ENCODE assay signal across 23 cellular contexts in the genomic region with DNA sequence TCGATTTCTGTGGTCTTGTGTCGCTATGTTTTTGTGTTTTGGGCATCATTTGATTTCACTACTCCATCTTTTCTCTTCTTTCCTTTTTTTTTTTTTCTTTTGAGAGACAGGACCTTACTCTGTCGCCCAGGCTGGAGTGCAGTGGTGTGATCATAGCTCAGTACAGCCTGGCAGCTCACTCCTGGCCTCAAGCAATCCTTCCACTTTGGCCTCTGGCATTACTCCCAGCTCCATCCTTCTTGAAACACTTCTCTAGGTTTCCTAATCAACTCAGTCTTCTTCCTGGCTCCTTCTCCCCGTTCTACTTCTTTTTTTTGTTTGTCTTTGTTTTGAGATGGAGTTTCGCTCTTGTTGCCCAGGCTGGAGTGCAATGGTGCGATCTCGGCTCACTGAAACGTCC. TPM values are rescaled to one million over a fixed set of nuclear protein-coding genes. Genes with fewer than 3 reads are reported as not detected.
DNase-seq lines count a peak whose midpoint lies in the region; ATAC-seq, FAIRE-seq and TF ChIP-seq lines count a peak whose summit lies in the region.
"Had no signal": no experiment of that assay in that cellular context is flagged by ENCODE, and none has a peak within 500 bp of the region (broad histone marks: within the 10 kb centered on the region; RNA-seq: fewer than 3 reads in every experiment).

No MANE protein-coding gene starts in this region.

- H3K79me2 ChIP-seq in neural progenitor cell (ENCODE audit: low read depth) (no peaks in the 10 kb centered on the region), PC-3 (ENCODE audit: low read length) (no peaks in the 10 kb centered on the region)

- no peaks in the 10 kb centered on the region for H3K27me3 ChIP-seq in adipocyte (replicated peaks; ENCODE audit: control insufficient read depth, insufficient read depth, low read length)
- H3K27me3 ChIP-seq in neural progenitor cell = peaks cover 16% of the 10 kb centered on the region
- H3K27me3 ChIP-seq in upper lobe of right lung = no peaks in the 10 kb centered on the region
- H3K27me3 ChIP-seq in PC-3 (ENCODE audit: low read length) = peaks cover 52% of the 10 kb centered on the region

- H3K4me3 ChIP-seq in adipocyte (ENCODE audit: low read length) (no peak overlapping the region), neural progenitor cell (no peak overlapping the region), upper lobe of right lung (no peak overlapping the region), PC-3 (ENCODE audit: low read length) (no peak overlapping the region)

- DNase-seq in adipocyte (ENCODE audit: low read depth) (no peak), fibroblast of peridontal ligament (ENCODE audit: extremely low read depth) (peak; percentile 28), neural progenitor cell (ENCODE audit: low spot score) (no peak), upper lobe of right lung (no peak), GM12891 (ENCODE audit: insufficient read length, low spot score) (no peak), HCEC 1CT (no peak), PC-3 (no peak)
- DNase-seq: ACHN, AML-193, DMS79 treated with DMSO at 0.1 percent for 48 hours, H9, NCI-H1105 treated with DMSO at 0.1 percent for 48 hours, NCI-H187, NCI-H2107, NCI-H510A, NCI-H748 treated with DMSO at 0.1 percent for 48 hours, OCI-M1, SHP77 treated with DMSO at 0.1 percent for 48 hours, SK-N-SH had no signal

- no peaks in the 10 kb centered on the region for H3F3A ChIP-seq in neural progenitor cell (ENCODE audit: low read depth)
- H3F3A ChIP-seq in PC-3 (ENCODE audit: low read length, unreplicated experiment) = no peaks in the 10 kb centered on the region

- H4K20me1 ChIP-seq in neural progenitor cell (ENCODE audit: low read depth) (no peaks in the 10 kb centered on the region), PC-3 (ENCODE audit: low read length) (no peaks in the 10 kb centered on the region)

- H3K36me3 ChIP-seq in adipocyte (ENCODE audit: control insufficient read depth, insufficient read depth, low read length, severe bottlenecking) = no peaks in the 10 kb centered on the region
- H3K36me3 ChIP-seq in neural progenitor cell = no peaks in the 10 kb centered on the region
- no peaks in the 10 kb centered on the region for H3K36me3 ChIP-seq in upper lobe of right lung
- no peaks in the 10 kb centered on the region for H3K36me3 ChIP-seq in PC-3 (ENCODE audit: low read depth, low read length)

- TF ChIP-seq CTCF in neural progenitor cell (IDR thresholded peaks at IDR 0.05) (no peak), upper lobe of right lung (IDR thresholded peaks at IDR 0.05) (no peak), PC-3 (conservative IDR thresholded peaks at IDR 0.05; ENCODE audit: low read depth, low read length) (no peak)

- FAIRE-seq in GM12891 (lab: Jason Lieb, UNC) = no peak
- FAIRE-seq: D721Med had no signal

- H3K4me2 ChIP-seq in neural progenitor cell (no peak overlapping the region), PC-3 (ENCODE audit: low read length) (no peak overlapping the region)

- no peaks in the 10 kb centered on the region for H3K9me2 ChIP-seq in PC-3 (replicated peaks; ENCODE audit: low read length)
- H3K9me2 ChIP-seq: SK-N-SH had no signal

- TF ChIP-seq POLR2A in GM12891 (IDR thresholded peaks at IDR 0.05; ENCODE audit: low read depth, low read length) = no peak

- H3K27ac ChIP-seq in neural progenitor cell = no peak overlapping the region
- no peak overlapping the region for H3K27ac ChIP-seq in upper lobe of right lung
- H3K27ac ChIP-seq in PC-3 (ENCODE audit: low read length) = no peak overlapping the region
- H3K27ac ChIP-seq: C4-2B had no signal

- intact Hi-C loops in upper lobe of right lung (cut with DNase I) = no loop called here
- intact Hi-C loops in PC-3 (cut with micrococcal nuclease) = no loop called here

- no peak overlapping the region for H3K27ac Mint-ChIP-seq in neural progenitor cell
- H3K27ac Mint-ChIP-seq: H9 had no signal

- BruUV-seq in PC-3 (replicated peaks; lab: Mats Ljungman, UMichigan) = no TSS peak

- H3K4me1 ChIP-seq in adipocyte (ENCODE audit: control insufficient read depth, insufficient read depth, low read length) = peaks cover 56% of the 10 kb centered on the region
- H3K4me1 ChIP-seq in neural progenitor cell = no peaks in the 10 kb centered on the region
- peaks cover 6% of the 10 kb centered on the region for H3K4me1 ChIP-seq in upper lobe of right lung
- H3K4me1 ChIP-seq in PC-3 (ENCODE audit: insufficient read depth, low read length) = no peaks in the 10 kb centered on the region

- no peak overlapping the region for H3K4me3 Mint-ChIP-seq in neural progenitor cell
- H3K4me3 Mint-ChIP-seq: H9 had no signal

- H3K4me1 Mint-ChIP-seq in neural progenitor cell = peaks cover 3% of the 10 kb centered on the region

- H2AFZ ChIP-seq in neural progenitor cell (replicated peaks) = peak overlapping the region; percentile 78
- no peak overlapping the region for H2AFZ ChIP-seq in PC-3 (ENCODE audit: low read length)

- H3K9ac ChIP-seq in adipocyte (ENCODE audit: low read length) (peak overlapping the region; percentile 77), neural progenitor cell (no peak overlapping the region), PC-3 (ENCODE audit: low read length) (no peak overlapping the region)
- H3K9ac ChIP-seq: SK-N-SH had no signal

- CTCF ChIA-PET in PC-3 (lab: Charles Lee) = no interaction called here

- no peaks in the 10 kb centered on the region for H3K27me3 Mint-ChIP-seq in neural progenitor cell (ENCODE audit: insufficient read depth, low read depth)

- H3K9me3 ChIP-seq in adipocyte (ENCODE audit: control insufficient read depth, low read length) = no peaks in the 10 kb centered on the region
- H3K9me3 ChIP-seq in neural progenitor cell (ENCODE audit: low read depth) = no peaks in the 10 kb centered on the region
- no peaks in the 10 kb centered on the region for H3K9me3 ChIP-seq in upper lobe of right lung
- no peaks in the 10 kb centered on the region for H3K9me3 ChIP-seq in PC-3 (ENCODE audit: low read length)
- H3K9me3 ChIP-seq: SK-N-SH had no signal

- ATAC-seq in upper lobe of right lung (peak; percentile 73), PC-3 (no peak)

- POLR2A ChIA-PET in PC-3 (lab: Charles Lee; ENCODE audit: unreplicated experiment) = interaction anchor here (0.7 kb wide), 1 partner anchor 142 kb away, joined by 3 read pairs; no protein-coding TSS in a partner anchor

- H3K9me3 Mint-ChIP-seq in neural progenitor cell = no peaks in the 10 kb centered on the region
- H3K9me3 Mint-ChIP-seq: H9 had no signal

- H3K36me3 Mint-ChIP-seq in neural progenitor cell = no peaks in the 10 kb centered on the region

TF ChIP-seq in GM12891, 5 proteins besides CTCF, POLR2A, EP300 and RAD21:
- TF ChIP-seq PAX5 (IDR thresholded peaks at IDR 0.05; ENCODE audit: insufficient read depth, low read length, severe bottlenecking) (no peak), POLR2AphosphoS5 (IDR thresholded peaks at IDR 0.05; ENCODE audit: low read depth, low read length) (no peak), SPI1 (IDR thresholded peaks at IDR 0.05; ENCODE audit: low read depth, low read length) (no peak), POU2F2 (IDR thresholded peaks at IDR 0.05; ENCODE audit: low read depth, low read length) (no peak), TAF1 (IDR thresholded peaks at IDR 0.05; ENCODE audit: low read depth, low read length) (no peak)

RNA-seq across cellular contexts. Expression of a gene that starts 26.5 kb away (rescaled TPM):
- total RNA-seq in neural progenitor cell (ENCODE audit: low replicate concordance) (0.03 TPM in 1 of 2 replicates, not detected in the other), upper lobe of right lung (not detected), PC-3 (2014; rRNA removed) (not detected in 2 replicates)
- not detected for polyA plus RNA-seq in GM12891 (2012; ENCODE audit: low read depth, missing spikeins)
- total RNA-seq: G401, H9, RPMI7951 had no signal
- polyA plus RNA-seq: SK-N-SH had no signal

RNA-seq across cellular contexts. Expression of a gene that starts 36.1 kb away (rescaled TPM):
- not detected in 2 replicates for total RNA-seq in neural progenitor cell (ENCODE audit: low replicate concordance)
- total RNA-seq in upper lobe of right lung = not detected
- polyA plus RNA-seq in GM12891 (2012; ENCODE audit: low read depth, missing spikeins) = not detected
- not detected in 2 replicates for total RNA-seq in PC-3 (2014; rRNA removed)
- total RNA-seq: G401, H9, RPMI7951 had no signal
- polyA plus RNA-seq: SK-N-SH had no signal

RNA-seq across cellular contexts. Expression of a gene that starts 36.5 kb away (rescaled TPM):
- total RNA-seq in neural progenitor cell (ENCODE audit: low replicate concordance) (133 and 142 TPM in 2 replicates), upper lobe of right lung (102 TPM), PC-3 (2014; rRNA removed) (111 and 130 TPM in 2 replicates)
- polyA plus RNA-seq in GM12891 (2012; ENCODE audit: low read depth, missing spikeins) = 86.9 TPM

RNA-seq across cellular contexts. Expression of a gene that starts 36.7 kb away (rescaled TPM):
- total RNA-seq in neural progenitor cell (ENCODE audit: low replicate concordance) = 42.8 and 88.9 TPM in 2 replicates
- 24.5 TPM for total RNA-seq in upper lobe of right lung
- polyA plus RNA-seq in GM12891 (2012; ENCODE audit: low read depth, missing spikeins) = 50.3 TPM
- total RNA-seq in PC-3 (2014; rRNA removed) = 46.0 and 48.1 TPM in 2 replicates

RNA-seq across cellular contexts. Expression of a gene that starts 40.9 kb away (rescaled TPM):
- total RNA-seq in neural progenitor cell (ENCODE audit: low replicate concordance) (25.1 and 39.8 TPM in 2 replicates), upper lobe of right lung (42.1 TPM), PC-3 (2014; rRNA removed) (85.6 and 103 TPM in 2 replicates)
- polyA plus RNA-seq in GM12891 (2012; ENCODE audit: low read depth, missing spikeins) = 26.7 TPM
